23 cellular contexts compared by ENCODE assay signal in the genomic region with DNA sequence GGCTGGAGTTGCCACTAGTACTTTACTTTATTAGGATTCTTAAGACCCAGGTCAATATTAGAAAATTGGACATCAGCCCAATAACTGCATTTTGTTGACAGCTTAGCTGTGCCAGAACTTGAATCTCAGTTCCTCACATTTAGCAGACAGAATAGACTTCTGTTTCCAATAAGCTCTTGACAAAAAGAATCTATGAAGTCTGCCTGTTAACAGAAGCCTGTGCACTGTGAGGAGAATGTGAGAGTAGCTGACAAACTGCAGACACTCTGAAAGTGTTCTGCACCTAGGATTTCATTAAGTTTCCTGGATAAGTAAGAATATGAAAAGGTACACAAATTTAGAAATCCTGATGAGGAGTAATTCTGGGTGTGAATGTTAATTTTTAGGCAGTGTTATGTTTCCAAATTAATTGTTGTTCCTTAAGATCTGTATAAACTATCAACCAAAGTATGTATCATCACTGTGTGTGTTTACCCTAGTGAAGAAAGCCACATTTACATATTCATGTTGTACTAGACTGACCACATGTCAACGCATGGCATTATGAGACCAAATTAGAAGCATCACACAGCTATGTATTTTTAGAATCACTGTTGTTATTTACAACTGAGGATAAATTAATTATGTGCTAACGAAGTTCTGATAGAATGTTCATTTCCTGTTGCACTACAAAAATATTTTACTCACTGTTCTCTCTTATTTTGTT.
"Had no signal": no experiment of that assay in that cellular context is flagged by ENCODE, and none has a peak within 500 bp of the region (broad histone marks: within the 10 kb centered on the region; RNA-seq: fewer than 3 reads in every experiment).

No MANE protein-coding gene starts in this region.

- H3K36me3 ChIP-seq: adrenal gland, ascending aorta, brain microvascular endothelial cell, sigmoid colon had no signal

- ATAC-seq: activated T-helper 17 cell treated with anti-CD3 and anti-CD28 coated beads, Interleukin-2, amount 50 U/mL, for 72 hours; foreskin keratinocyte; left lobe of liver; naive thymus-derived CD4-positive, alpha-beta T cell; stimulated activated naive B cell treated with anti-CD40 and anti-IgM and Interleukin-4, amounts not matched to agents 10 μg/mL and 1 μg/mL and 100 μg/mL, for 72 hours; WTC11 had no signal

- H3K4me3 ChIP-seq: adrenal gland, ascending aorta, sigmoid colon, smooth muscle cell had no signal

- H3K9me3 ChIP-seq: adrenal gland, ascending aorta, sigmoid colon had no signal

- FAIRE-seq: colon, kidney had no signal

- H3K27ac ChIP-seq: adrenal gland, ascending aorta, brain microvascular endothelial cell, foreskin keratinocyte, sigmoid colon had no signal

- H3K4me2 ChIP-seq: smooth muscle cell had no signal

- H3K4me1 ChIP-seq: adrenal gland, ascending aorta, foreskin keratinocyte, sigmoid colon had no signal

- H3K27me3 ChIP-seq: adrenal gland, ascending aorta, brain microvascular endothelial cell, foreskin keratinocyte, sigmoid colon had no signal

- DNase-seq: activated CD8-positive, alpha-beta memory T cell treated with anti-CD3 and anti-CD28 coated beads for 24 hours; activated CD8-positive, alpha-beta memory T cell treated with anti-CD3 and anti-CD28 coated beads, Interleukin-2, amount 50 U/mL, for 4 hours; activated T-cell treated with anti-CD3 and anti-CD28 coated beads, Interleukin-2, amount 50 U/mL, for 24 hours; adrenal gland; brain microvascular endothelial cell; effector memory CD4-positive, alpha-beta T cell; foreskin keratinocyte; kidney; naive thymus-derived CD4-positive, alpha-beta T cell; occipital lobe; posterior cingulate gyrus; sigmoid colon; stimulated activated CD4-positive, alpha-beta T cell treated with anti-CD3 and anti-CD28 coated beads, Interleukin-15, amount 100 ng/mL, for 24 hours; stimulated activated CD4-positive, alpha-beta T cell treated with anti-CD3 and anti-CD28 coated beads, Interleukin-2, amount 100 ng/mL, for 48 hours; stimulated activated CD8-positive, alpha-beta memory T cell treated with anti-CD3 and anti-CD28 coated beads, Interleukin-4, amount 100 ng/mL, for 48 hours; stimulated activated naive B cell treated with anti-CD40 and anti-IgM and Interleukin-4, amounts not matched to agents 10 μg/mL and 1 μg/mL and 100 μg/mL, for 72 hours; T1000 had no signal
